9 cellular contexts compared by ENCODE assay signal in the genomic region with DNA sequence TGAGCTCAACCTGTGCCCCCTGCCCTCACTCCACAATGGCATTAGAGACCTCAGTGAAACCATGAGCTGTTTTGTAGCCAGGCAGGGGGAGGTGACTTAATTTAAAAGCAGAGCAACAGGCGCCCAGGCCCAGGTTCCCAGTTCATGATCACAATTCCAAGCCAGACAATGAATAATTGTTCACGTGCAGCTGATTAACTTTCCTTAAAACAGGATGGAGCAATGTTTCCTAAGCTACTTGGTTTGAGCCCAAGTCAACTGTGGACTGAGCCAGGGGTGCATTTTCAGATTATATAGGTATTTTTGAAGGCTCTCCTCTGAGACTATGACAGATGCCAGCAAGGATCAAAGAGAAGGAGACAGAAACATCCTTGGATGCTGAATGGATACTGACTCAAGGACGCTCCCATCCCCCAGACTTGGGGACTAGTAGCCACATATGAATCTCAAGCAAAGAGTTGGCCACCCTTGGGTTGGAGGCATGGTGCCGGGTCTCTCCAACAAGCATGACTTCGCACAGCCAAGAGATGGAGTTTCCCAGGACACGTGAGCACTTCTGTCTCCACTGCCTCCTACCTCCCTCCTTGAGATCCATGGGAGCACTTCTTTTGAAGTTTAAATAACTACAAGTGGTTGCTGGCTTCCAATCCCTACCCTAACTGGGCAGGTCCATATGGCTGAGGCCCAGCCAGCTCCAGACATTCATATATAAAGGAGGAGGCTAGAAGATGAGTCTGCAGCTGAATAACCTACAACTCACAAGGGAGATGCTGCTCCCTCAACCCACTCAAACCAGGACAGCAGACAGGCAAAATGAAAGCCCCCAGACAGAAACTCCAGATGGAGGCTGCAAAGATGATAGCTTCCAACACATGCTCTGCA. TPM values are rescaled to one million over a fixed set of nuclear protein-coding genes. Genes with fewer than 3 reads are reported as not detected.
A peak's percentile ranks its signal among the peaks of the same experiment; 100 is the strongest.
DNase-seq lines count a peak whose midpoint lies in the region; ATAC-seq and TF ChIP-seq lines count a peak whose summit lies in the region.
"Had no signal": no experiment of that assay in that cellular context is flagged by ENCODE, and none has a peak within 500 bp of the region (broad histone marks: within the 10 kb centered on the region; RNA-seq: fewer than 3 reads in every experiment).

No MANE protein-coding gene starts in this region.

- no peak overlapping the region for H3K4me2 ChIP-seq in PC-3 (ENCODE audit: low read length)

- H3K4me1 ChIP-seq in right atrium auricular region (peaks cover 0 to 100% of the 10 kb centered on the region in 2 donors), aorta (ENCODE audit: control insufficient read depth in 1 of 2, insufficient read depth in 2 of 2, low read length in 2 of 2) (peaks cover 0 to 10% of the 10 kb centered on the region in 2 donors), PC-3 (ENCODE audit: insufficient read depth, low read length) (peaks cover 24% of the 10 kb centered on the region)

- H3K27ac Mint-ChIP-seq in chondrocyte (ENCODE audit: unreplicated experiment), result peak overlapping the region; percentile 92
- H3K27ac Mint-ChIP-seq in naive thymus-derived CD8-positive, alpha-beta T cell, result peak overlapping the region in 9 of 10 donors; percentile 16 to 91 (median 57)

- H2AFZ ChIP-seq in PC-3 (ENCODE audit: low read length), result no peak overlapping the region

- H3K27me3 ChIP-seq in right atrium auricular region (no peaks in the 10 kb centered on the region), aorta (ENCODE audit: control insufficient read depth in 1 of 2, insufficient read depth in 2 of 2, low read length in 1 of 2) (no peaks in the 10 kb centered on the region), PC-3 (ENCODE audit: low read length) (no peaks in the 10 kb centered on the region)

- H3K27me3 Mint-ChIP-seq in chondrocyte (ENCODE audit: low read depth), result no peaks in the 10 kb centered on the region
- no peaks in the 10 kb centered on the region for H3K27me3 Mint-ChIP-seq in naive thymus-derived CD8-positive, alpha-beta T cell

- peaks cover 16% of the 10 kb centered on the region for H3K36me3 ChIP-seq in right atrium auricular region
- H3K36me3 ChIP-seq in aorta (ENCODE audit: control insufficient read depth in 1 of 2, insufficient read depth in 2 of 2, low read length in 1 of 2), result no peaks in the 10 kb centered on the region
- H3K36me3 ChIP-seq in PC-3 (ENCODE audit: low read depth, low read length), result no peaks in the 10 kb centered on the region

- no peaks in the 10 kb centered on the region for H4K20me1 ChIP-seq in PC-3 (ENCODE audit: low read length)

- H3K9me3 Mint-ChIP-seq in chondrocyte (ENCODE audit: low read depth), result no peaks in the 10 kb centered on the region
- no peaks in the 10 kb centered on the region for H3K9me3 Mint-ChIP-seq in naive thymus-derived CD8-positive, alpha-beta T cell
- H3K9me3 Mint-ChIP-seq: neural crest cell had no signal

- no peak for ATAC-seq in naive thymus-derived CD8-positive, alpha-beta T cell
- ATAC-seq in aorta (ENCODE audit: low FRiP score), result no peak
- no peak for ATAC-seq in PC-3

- no peaks in the 10 kb centered on the region for H3F3A ChIP-seq in PC-3 (ENCODE audit: low read length, unreplicated experiment)

- 28 to 39% methylated on average over 6 of the region's 6 CpGs for WGBS in aorta, 2 donors

- H3K9ac ChIP-seq in PC-3 (ENCODE audit: low read length), result no peak overlapping the region

- H3K4me3 ChIP-seq in right atrium auricular region (peak overlapping the region in 1 of 2 donors; percentile 31), aorta (ENCODE audit: low read length in 2 of 2) (no peak overlapping the region), PC-3 (ENCODE audit: low read length) (no peak overlapping the region)

- H3K4me1 Mint-ChIP-seq in chondrocyte (ENCODE audit: low read depth), result peaks cover 97% of the 10 kb centered on the region
- H3K4me1 Mint-ChIP-seq in naive thymus-derived CD8-positive, alpha-beta T cell, result peaks cover 37 to 94% (median 89%) of the 10 kb centered on the region in 4 donors

- H3K9me2 ChIP-seq in PC-3 (replicated peaks; ENCODE audit: low read length), result no peaks in the 10 kb centered on the region

- no peak for TF ChIP-seq CTCF in right atrium auricular region (IDR thresholded peaks at IDR 0.05)
- no peak for TF ChIP-seq CTCF in chondrocyte (IDR thresholded peaks at IDR 0.05)
- TF ChIP-seq CTCF in PC-3 (conservative IDR thresholded peaks at IDR 0.05; ENCODE audit: low read depth, low read length), result no peak

- intact Hi-C loops in cardiac septum (cut with DNase I) (loop anchor here (10.0 kb wide), 1 partner anchor 393 kb away; no protein-coding TSS in a partner anchor), aorta (cut with DNase I) (loop anchor here in 1 of 2 donors (5.0 kb wide), 1 partner anchor 36 kb away; no protein-coding TSS in a partner anchor), PC-3 (cut with micrococcal nuclease) (no loop called here)

- peak overlapping the region; percentile 35 for H3K4me3 Mint-ChIP-seq in chondrocyte (ENCODE audit: unreplicated experiment)
- H3K4me3 Mint-ChIP-seq in naive thymus-derived CD8-positive, alpha-beta T cell, result peak overlapping the region in 6 of 10 donors; percentile 7 to 30 (median 16)
- H3K4me3 Mint-ChIP-seq: neural crest cell had no signal

- DNase-seq in right atrium auricular region (ENCODE audit: low spot score) (no peak), cardiac septum (ENCODE audit: low spot score) (no peak), chondrocyte (ENCODE audit: low spot score) (peak; percentile 53), aorta (no peak), GF-D8 (lab: John Stamatoyannopoulos, UW) (no peak), PC-3 (no peak), NCI-H774 (lab: John Stamatoyannopoulos, UW) (no peak)
- DNase-seq in naive thymus-derived CD8-positive, alpha-beta T cell, result no peak

- CTCF ChIA-PET in PC-3 (lab: Charles Lee), result interaction anchor here (0.6 kb wide), 2 partner anchors 20 to 1677 kb away, joined by 4 to 11 read pairs; no protein-coding TSS in a partner anchor

- peaks cover 27% of the 10 kb centered on the region for H3K36me3 Mint-ChIP-seq in chondrocyte (ENCODE audit: low read depth)
- H3K36me3 Mint-ChIP-seq in naive thymus-derived CD8-positive, alpha-beta T cell, result no peaks in the 10 kb centered on the region

- peak overlapping the region; percentile 98 to 99 for H3K27ac ChIP-seq in right atrium auricular region
- peak overlapping the region; percentile 46 to 49 for H3K27ac ChIP-seq in aorta (ENCODE audit: low read depth in 1 of 2, low read length in 2 of 2)
- no peak overlapping the region for H3K27ac ChIP-seq in PC-3 (ENCODE audit: low read length)

- POLR2A ChIA-PET in naive thymus-derived CD8-positive, alpha-beta T cell (lab: Charles Lee), result interaction anchor here (0.7 to 2.1 kb wide), 4 partner anchors 9 to 94 kb away, joined by 3 to 9 read pairs (median 7); a partner anchor contains a TSS
- POLR2A ChIA-PET in PC-3 (lab: Charles Lee; ENCODE audit: unreplicated experiment), result no interaction called here

- no TSS peak for BruUV-seq in PC-3 (replicated peaks; lab: Mats Ljungman, UMichigan)

- peaks cover 8% of the 10 kb centered on the region for H3K79me2 ChIP-seq in PC-3 (ENCODE audit: low read length)

- H3K9me3 ChIP-seq in right atrium auricular region, result no peaks in the 10 kb centered on the region
- H3K9me3 ChIP-seq in aorta (ENCODE audit: control insufficient read depth, low read length), result no peaks in the 10 kb centered on the region
- no peaks in the 10 kb centered on the region for H3K9me3 ChIP-seq in PC-3 (ENCODE audit: low read length)

RNA-seq across cellular contexts. Expression of a gene that starts 12.7 kb away (rescaled TPM):
- total RNA-seq in right atrium auricular region (10 to 100 TPM; 55.1 to 98.1 TPM), cardiac septum (42.4 TPM), chondrocyte (61.2 to 99.9 TPM (median 70.1 TPM) in 3 replicates), aorta (10 to 100 TPM; 55.4 to 98.8 TPM), PC-3 (2014; rRNA removed) (7.9 and 9.4 TPM in 2 replicates)
- total RNA-seq in naive thymus-derived CD8-positive, alpha-beta T cell, result 10 to 100 TPM; 30.9 to 32.5 TPM
- 1 to 10 TPM; 2.3 to 4.9 (median 4.8) TPM for polyA plus RNA-seq in naive thymus-derived CD8-positive, alpha-beta T cell
- polyA plus RNA-seq in aorta, result 10 to 100 TPM; 27.3 to 32.9 TPM
